9 cellular contexts compared by ENCODE assay signal in genomic region chr12:94157891-94158495, GRCh38. TPM values are rescaled to one million over a fixed set of nuclear protein-coding genes. Genes with fewer than 3 reads are reported as not detected.
DNase-seq lines count a peak whose midpoint lies in the region; ATAC-seq and FAIRE-seq lines count a peak whose summit lies in the region.
"Had no signal": no experiment of that assay in that cellular context is flagged by ENCODE, and none has a peak within 500 bp of the region (broad histone marks: within the 10 kb centered on the region; RNA-seq: fewer than 3 reads in every experiment).

No MANE protein-coding gene starts in this region.

- no peaks in the 10 kb centered on the region for H4K20me1 ChIP-seq in GM23248 (ENCODE audit: insufficient read depth)

- in situ Hi-C loops in GM23248 (cut with MboI), result no loop called here

- no peaks in the 10 kb centered on the region for H3K9me2 ChIP-seq in GM23248 (ENCODE audit: insufficient read depth)

- peak; percentile 25 for DNase-seq in CD1c-positive myeloid dendritic cell (ENCODE audit: extremely low spot score)
- DNase-seq in NOMO-1 treated with dmso at 0.1 percent for 144 hours (lab: John Stamatoyannopoulos, UW; ENCODE audit: unreplicated experiment), result peak; percentile 42
- DNase-seq in GM23248, result no peak
- no peak for DNase-seq in RCC 7860 (ENCODE audit: low spot score)
- no peak for DNase-seq in ureter (ENCODE audit: low spot score)
- DNase-seq in activated CD4-positive, alpha-beta T cell treated with anti-CD3 and anti-CD28 coated beads for 48 hours, result no peak

- H3K4me3 ChIP-seq in GM23248, result no peak overlapping the region

- H3K79me2 ChIP-seq in GM23248 (ENCODE audit: insufficient read depth), result no peaks in the 10 kb centered on the region

- H3K27ac ChIP-seq in GM23248, result no peak overlapping the region
- H3K27ac ChIP-seq: epithelial cell of prostate had no signal

- peaks cover 15% of the 10 kb centered on the region for H3K27me3 ChIP-seq in GM23248 (replicated peaks; ENCODE audit: insufficient read depth)

- no peaks in the 10 kb centered on the region for H3F3A ChIP-seq in GM23248 (ENCODE audit: insufficient read depth)

- WGBS in GM23248 (ENCODE audit: low coverage in 1 of 2, low lambda C conversion rate in 2 of 2, missing lambda C conversion rate in 2 of 2), 2 experiments, result 84 to 85% methylated on average over 8 of the region's 8 CpGs

- ATAC-seq in GM19025 (IDR thresholded peaks at IDR 0.05; ENCODE audit: low read depth, unreplicated experiment) (peak; percentile 85), HG03095 (IDR thresholded peaks at IDR 0.05; ENCODE audit: unreplicated experiment) (peak; percentile 85)

- H3K36me3 ChIP-seq in GM23248 (ENCODE audit: low read depth), result no peaks in the 10 kb centered on the region

- H3K9ac ChIP-seq in GM23248, result no peak overlapping the region

- no peaks in the 10 kb centered on the region for H3K4me1 ChIP-seq in GM23248 (ENCODE audit: insufficient read depth)

- H3K9me3 ChIP-seq in GM23248 (ENCODE audit: low read depth), result no peaks in the 10 kb centered on the region

- no peak overlapping the region for H2AFZ ChIP-seq in GM23248

- FAIRE-seq in RCC 7860 (lab: Jason Lieb, UNC), result no peak

- no peak overlapping the region for H3K4me2 ChIP-seq in GM23248 (ENCODE audit: unreplicated experiment)

RNA-seq across cellular contexts. Expression of gene PLXNC1, which starts 9.6 kb away (rescaled TPM):
- 1.9 and 2.1 TPM in 2 replicates for total RNA-seq in GM23248 (2014; rRNA removed; shearing (Covaris generic))
- 0.70 and 0.78 TPM in 2 replicates for polyA plus RNA-seq in GM23248 (2016; fragmentation: Nextera tagmentation; extraction: Ambion mirVana)
- 10.3 TPM for total RNA-seq in ureter

Comparison
In these comparisons a context has a peak if more than half of its experiments do, and no peak if none do; other contexts are left out.
1. DNase-seq: peak in CD1c-positive myeloid dendritic cell (single experiment) and NOMO-1 treated with dmso at 0.1 percent for 144 hours (single experiment); none in GM23248 (single experiment), RCC 7860 (single experiment), ureter (single experiment) and activated CD4-positive, alpha-beta T cell treated with anti-CD3 and anti-CD28 coated beads for 48 hours (single experiment).